Comparison of ENCODE assay signal across 8 cellular contexts in the genomic region with DNA sequence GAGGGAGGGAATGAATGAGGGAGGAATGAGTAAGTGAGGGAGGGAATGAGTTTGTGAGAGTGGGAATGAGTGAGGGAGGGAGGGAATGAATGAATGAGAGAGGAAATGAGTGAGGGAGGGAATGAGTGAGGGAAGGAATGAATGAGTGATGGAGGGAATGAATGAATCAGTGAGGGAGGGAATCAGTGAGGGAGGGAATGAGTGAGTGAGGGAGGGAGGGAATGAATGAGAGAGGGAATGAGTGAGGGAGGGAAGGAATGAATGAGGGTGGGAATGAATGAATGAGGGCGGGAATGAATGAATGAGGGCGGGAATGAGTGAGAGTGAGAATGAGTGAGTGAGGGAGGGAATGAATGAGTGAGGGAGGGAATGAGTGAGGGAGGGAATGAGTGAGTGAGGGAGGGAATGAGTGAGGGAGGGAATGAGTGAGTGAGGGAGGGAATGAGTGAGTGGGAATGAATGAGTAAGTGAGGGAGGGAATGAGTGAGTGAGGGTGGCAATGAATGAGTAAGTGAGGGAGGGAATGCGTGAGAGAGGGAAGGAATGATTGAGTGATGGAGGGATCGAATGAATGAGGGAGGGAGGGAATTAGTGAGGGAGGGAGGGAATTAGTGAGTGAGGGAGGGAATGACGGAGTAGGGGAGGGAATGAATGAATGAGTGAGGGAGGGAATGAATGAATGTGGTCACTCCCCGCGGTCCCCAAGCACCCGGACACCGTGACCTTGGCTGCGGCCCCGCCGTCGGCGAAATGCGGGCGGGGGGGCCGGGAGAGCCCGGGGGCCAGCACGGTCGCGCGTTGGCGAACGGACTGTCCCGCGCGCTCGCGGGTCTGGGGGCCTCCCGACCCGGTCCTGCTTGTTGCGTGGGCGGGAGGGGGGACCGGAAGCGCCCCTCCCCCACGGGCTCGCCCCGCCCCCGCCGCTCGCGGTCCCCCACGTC. TPM values are rescaled to one million over a fixed set of nuclear protein-coding genes. Genes with fewer than 3 reads are reported as not detected.
DNase-seq lines count a peak whose midpoint lies in the region; ATAC-seq and TF ChIP-seq lines count a peak whose summit lies in the region.

No MANE protein-coding gene starts in this region.

- no TSS peak for BruUV-seq in PC-3 (replicated peaks; lab: Mats Ljungman, UMichigan)

- peaks cover 35% of the 10 kb centered on the region for H3K79me2 ChIP-seq in PC-3 (ENCODE audit: low read length)

- CTCF ChIA-PET in PC-3 (lab: Charles Lee), result no interaction called here

- peak; percentile 24 for ATAC-seq in HG02588 (IDR thresholded peaks at IDR 0.05; ENCODE audit: unreplicated experiment)
- peak; percentile 16 for ATAC-seq in PC-3
- no peak for ATAC-seq in HG02970 (IDR thresholded peaks at IDR 0.05; ENCODE audit: low FRiP score, unreplicated experiment)

- H3K4me1 ChIP-seq in PC-3 (ENCODE audit: insufficient read depth, low read length) (peaks cover 15% of the 10 kb centered on the region; the same call in 1 of the 2 replicates), neuron (ENCODE audit: insufficient read depth, low read length) (peaks cover 24% of the 10 kb centered on the region)
- peaks cover 34% of the 10 kb centered on the region for H3K4me1 ChIP-seq in effector memory CD4-positive, alpha-beta T cell (ENCODE audit: control insufficient read depth, insufficient read depth, low read length, poor library complexity, severe bottlenecking)

- H3K9me2 ChIP-seq in PC-3 (replicated peaks; ENCODE audit: low read length), result no peaks in the 10 kb centered on the region

- POLR2A ChIA-PET in PC-3 (lab: Charles Lee; ENCODE audit: unreplicated experiment), result no interaction called here

- peak overlapping the region; percentile 40; the same call in 1 of the 2 replicates for H3K27ac ChIP-seq in PC-3 (ENCODE audit: low read length)
- H3K27ac ChIP-seq in effector memory CD4-positive, alpha-beta T cell (ENCODE audit: insufficient read depth, low read length, poor library complexity, severe bottlenecking), result peak overlapping the region; percentile 97

- intact Hi-C loops in PC-3 (cut with micrococcal nuclease), result no loop called here

- H4K20me1 ChIP-seq in PC-3 (ENCODE audit: low read length), result peaks cover 32% of the 10 kb centered on the region

- H3K27me3 ChIP-seq in PC-3 (ENCODE audit: low read length) (no peaks in the 10 kb centered on the region), neuron (ENCODE audit: insufficient read depth, low read length) (no peaks in the 10 kb centered on the region)
- no peaks in the 10 kb centered on the region for H3K27me3 ChIP-seq in effector memory CD4-positive, alpha-beta T cell (replicated peaks; ENCODE audit: control insufficient read depth, insufficient read depth, low read length, poor library complexity, severe bottlenecking)

- DNase-seq in NCI-H1092 treated with DMSO at 0.1 percent for 48 hours (lab: John Stamatoyannopoulos, UW) (peak; percentile 80), NCI-H1092 (lab: John Stamatoyannopoulos, UW) (no peak), PC-3 (peak; percentile 49), NCI-H2107 (lab: John Stamatoyannopoulos, UW) (no peak)
- DNase-seq in effector memory CD4-positive, alpha-beta T cell, result no peak

- peak overlapping the region; percentile 98; the same call in 1 of the 2 replicates for H3K4me2 ChIP-seq in PC-3 (ENCODE audit: low read length)

- H3K9me3 ChIP-seq in PC-3 (ENCODE audit: low read length) (no peaks in the 10 kb centered on the region), neuron (ENCODE audit: low read length) (no peaks in the 10 kb centered on the region)
- no peaks in the 10 kb centered on the region for H3K9me3 ChIP-seq in effector memory CD4-positive, alpha-beta T cell (ENCODE audit: control insufficient read depth, low read length)

- peak overlapping the region; percentile 75; the same call in 1 of the 2 replicates for H2AFZ ChIP-seq in PC-3 (ENCODE audit: low read length)
- H2AFZ ChIP-seq in neuron (ENCODE audit: low read depth, low read length), result peak overlapping the region; percentile 58

- H3F3A ChIP-seq in PC-3 (ENCODE audit: low read length, unreplicated experiment), result no peaks in the 10 kb centered on the region

- 0 out of 2 replicates have a peak, but pooled peaks cover 7% of the 10 kb centered on the region for H3K36me3 ChIP-seq in PC-3 (ENCODE audit: low read depth, low read length)
- H3K36me3 ChIP-seq in effector memory CD4-positive, alpha-beta T cell (ENCODE audit: control insufficient read depth, insufficient read depth, low read length), result peaks cover 9% of the 10 kb centered on the region
- peaks cover 16% of the 10 kb centered on the region for H3K36me3 ChIP-seq in neuron (ENCODE audit: insufficient read depth, low read length)

- H3K4me3 ChIP-seq in PC-3 (ENCODE audit: low read length) (peak overlapping the region; percentile 79), neuron (ENCODE audit: low read length) (peak overlapping the region; percentile 89)
- H3K4me3 ChIP-seq in effector memory CD4-positive, alpha-beta T cell (ENCODE audit: insufficient read depth, low read depth, low read length, poor library complexity, severe bottlenecking), result peak overlapping the region; percentile 57

- TF ChIP-seq CTCF in PC-3 (conservative IDR thresholded peaks at IDR 0.05; ENCODE audit: low read depth, low read length), result no peak

- peak overlapping the region; percentile 100; the same call in 1 of the 2 replicates for H3K9ac ChIP-seq in PC-3 (ENCODE audit: low read length)

RNA-seq across cellular contexts. Expression of a gene that starts 1.1 kb away (rescaled TPM):
- total RNA-seq in PC-3 (2014; rRNA removed), result 71.3 and 116 TPM in 2 replicates

RNA-seq across cellular contexts. Expression of a gene that starts 25.1 kb away (rescaled TPM):
- 13.1 and 18.2 TPM in 2 replicates for total RNA-seq in PC-3 (2014; rRNA removed)

RNA-seq across cellular contexts. Expression of a gene that starts 43.4 kb away (rescaled TPM):
- total RNA-seq in PC-3 (2014; rRNA removed), result 117 and 142 TPM in 2 replicates

RNA-seq across cellular contexts. Expression of a gene that starts 43.4 kb away (rescaled TPM):
- total RNA-seq in PC-3 (2014; rRNA removed), result 36.0 and 36.3 TPM in 2 replicates

RNA-seq across cellular contexts. Expression of a gene that starts 52.4 kb away (rescaled TPM):
- not detected in 2 replicates for total RNA-seq in PC-3 (2014; rRNA removed)

Comparison
In these comparisons a context has a peak if more than half of its experiments do, and no peak if none do; other contexts are left out.
1. DNase-seq: peak in NCI-H1092 treated with DMSO at 0.1 percent for 48 hours (single experiment) and PC-3 (single experiment); none in NCI-H1092 (single experiment), effector memory CD4-positive, alpha-beta T cell (0 of 3) and NCI-H2107 (single experiment).
2. Peak in every context shown above with its lines, with median percentiles within 50 percentile points of each other: H3K4me3 ChIP-seq.